In the genomic region with DNA sequence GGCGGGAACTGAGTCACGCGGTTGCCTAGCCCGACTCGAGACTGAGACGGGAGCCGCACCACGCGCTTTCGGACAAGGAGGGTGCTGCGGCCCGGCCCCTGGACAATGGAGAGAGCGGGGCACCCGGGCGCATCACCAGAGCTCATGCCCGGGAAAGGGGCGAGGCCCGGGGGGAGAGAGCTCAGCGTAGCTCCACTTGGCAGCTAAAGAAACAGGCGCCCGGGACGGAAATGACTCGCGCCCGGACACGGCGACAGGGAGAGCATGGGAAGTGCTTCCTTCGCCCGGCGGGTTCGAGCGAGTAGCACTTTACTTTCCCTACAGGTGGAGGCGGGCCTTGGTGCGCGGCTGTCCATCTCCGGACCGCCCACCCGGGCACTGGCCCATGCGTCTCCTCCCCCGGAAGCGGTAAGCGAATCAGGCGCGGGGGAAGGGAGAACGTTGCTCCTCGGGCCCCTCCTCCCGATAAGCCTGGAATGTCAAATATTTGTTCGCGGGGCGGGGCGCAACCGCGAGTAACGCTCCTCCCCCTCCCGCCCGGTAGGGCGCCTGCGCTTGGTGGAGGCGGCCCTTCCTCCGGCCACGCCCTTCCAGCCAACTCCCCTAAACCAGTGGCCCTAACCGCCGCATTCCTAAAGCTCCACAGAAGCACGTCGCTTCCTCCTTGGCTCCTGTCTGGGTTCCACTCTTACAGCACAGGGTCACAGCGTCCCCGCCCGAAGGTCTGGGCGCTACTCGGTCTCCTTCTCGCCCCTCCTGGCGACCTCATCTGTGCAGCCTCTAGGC, we compare ENCODE assay signal across 8 cellular contexts. TPM values are rescaled to one million over a fixed set of nuclear protein-coding genes. Genes with fewer than 3 reads are reported as not detected.
DNase-seq lines count a peak whose midpoint lies in the region; ATAC-seq and TF ChIP-seq lines count a peak whose summit lies in the region.

No MANE protein-coding gene starts in this region.

- CTCF ChIA-PET in HCT116 (lab: Charles Lee) = interaction anchor here (0.7 to 4.3 kb wide), 4 partner anchors 10 to 144 kb away, joined by 4 to 14 read pairs (median 4); partner anchors contain the start of gene SLC7A6
- CTCF ChIA-PET in SK-N-SH (lab: Yijun Ruan, JAX) = interaction anchor here (0.9 to 2.2 kb wide), 5 partner anchors 9 to 197 kb away, joined by 3 to 17 read pairs (median 5); no protein-coding TSS in a partner anchor

- intact Hi-C loops in HCT116 (cut with micrococcal nuclease) = loop anchor here (10.0 kb wide), 1 partner anchor 713 kb away; the partner anchor contains the start of gene RIPOR1

- peaks cover 3 to 8% of the 10 kb centered on the region in 2 experiments; a peak in 2 of 4 replicates for H3K36me3 ChIP-seq in HCT116 (ENCODE audit: control insufficient read depth in 1 of 2, insufficient read depth in 2 of 2, low read length in 2 of 2)
- no peaks in the 10 kb centered on the region for H3K36me3 ChIP-seq in SK-N-SH (replicated peaks in 1 of 2; ENCODE audit: control insufficient read depth in 1 of 2, insufficient read depth in 2 of 2, low read length in 1 of 2)

- H3K9me2 ChIP-seq in HCT116 (ENCODE audit: insufficient read depth) = no peaks in the 10 kb centered on the region
- no peaks in the 10 kb centered on the region for H3K9me2 ChIP-seq in SK-N-SH

- no peaks in the 10 kb centered on the region for H3K27me3 ChIP-seq in HCT116 (ENCODE audit: insufficient read depth, low read length)
- H3K27me3 ChIP-seq in SK-N-SH (ENCODE audit: insufficient read depth) = no peaks in the 10 kb centered on the region

- TF ChIP-seq RAD21 in HCT116 (IDR thresholded peaks at IDR 0.05; ENCODE audit: low read depth) (no peak), SK-N-SH (IDR thresholded peaks at IDR 0.05; ENCODE audit: low read length) (no peak)

- H3K27ac ChIP-seq in HCT116 (ENCODE audit: low read depth, low read length) (peak overlapping the region; percentile 86), SK-N-SH (ENCODE audit: low read depth in 2 of 2, low read length in 1 of 2) (peak overlapping the region; percentile 86 to 87)

- TF ChIP-seq CTCF in HCT116 (IDR thresholded peaks at IDR 0.05 in 2 of 3, conservative IDR thresholded peaks at IDR 0.05 in 1 of 3; ENCODE audit: borderline replicate concordance in 1 of 3, insufficient read depth in 1 of 3, low read depth in 2 of 3, low read length in 2 of 3) (no peak), SK-N-SH (IDR thresholded peaks at IDR 0.05) (no peak)

- H3K4me3 ChIP-seq in HCT116 (replicated peaks in 1 of 2; ENCODE audit: low read depth in 1 of 2, low read length in 2 of 2) (peak overlapping the region; percentile 56 to 88), SK-N-SH (ENCODE audit: low read depth in 2 of 2, low read length in 1 of 2) (peak overlapping the region; percentile 52 to 57)

- POLR2A ChIA-PET in HCT116 (lab: Charles Lee) = interaction anchor here (0.7 to 1.4 kb wide), 5 partner anchors 8 to 48 kb away, joined by 3 to 4 read pairs (median 3); partner anchors contain the start of gene PLA2G15
- POLR2A ChIA-PET in SK-N-SH (lab: Yijun Ruan, JAX) = interaction anchor here (1.4 to 1.5 kb wide), 4 partner anchors 9 to 152 kb away, joined by 3 to 5 read pairs (median 4); partner anchors contain the start of genes NFATC3 and SLC7A6

- H3K27ac Mint-ChIP-seq in activated naive CD4-positive, alpha-beta T cell treated with anti-CD3 and anti-CD28 coated beads, Interleukin-2, amount 50 U/mL, for 72 hours = peak overlapping the region; percentile 79 to 88

- H3K4me2 ChIP-seq in HCT116 (ENCODE audit: low read length) (peak overlapping the region; percentile 97), SK-N-SH (peak overlapping the region; percentile 83)

- peaks cover 29 to 47% of the 10 kb centered on the region in 2 experiments for H3K4me1 ChIP-seq in HCT116 (ENCODE audit: control insufficient read depth in 1 of 2, insufficient read depth in 2 of 2, low read length in 2 of 2)
- peaks cover 0 to 8% of the 10 kb centered on the region in 2 experiments; a peak in 1 of 4 replicates for H3K4me1 ChIP-seq in SK-N-SH (ENCODE audit: control insufficient read depth in 1 of 2, insufficient read depth in 2 of 2, low read depth in 1 of 2, low read length in 1 of 2)

- peak; percentile 16 to 49; a peak in 1 of 4 replicates for TF ChIP-seq EP300 in SK-N-SH (IDR thresholded peaks at IDR 0.05; ENCODE audit: borderline replicate concordance in 1 of 2, low read depth in 1 of 2, low read length in 1 of 2)

- ATAC-seq in HCT116 = peak; percentile 77
- peak; percentile 80 to 81 for ATAC-seq in activated naive CD4-positive, alpha-beta T cell treated with anti-CD3 and anti-CD28 coated beads, Interleukin-2, amount 50 U/mL, for 72 hours

- H4K20me1 ChIP-seq in HCT116 (ENCODE audit: insufficient read depth) (peaks cover 4% of the 10 kb centered on the region; the same call in 1 of the 2 replicates), SK-N-SH (ENCODE audit: insufficient read depth) (no peaks in the 10 kb centered on the region)

- no peak overlapping the region for H2AFZ ChIP-seq in HCT116 (ENCODE audit: low read depth, low read length, poor library complexity, severe bottlenecking)
- peak overlapping the region; percentile 88 for H2AFZ ChIP-seq in SK-N-SH (ENCODE audit: low read depth)

- no peaks in the 10 kb centered on the region for H3K36me3 Mint-ChIP-seq in activated naive CD4-positive, alpha-beta T cell treated with anti-CD3 and anti-CD28 coated beads, Interleukin-2, amount 50 U/mL, for 72 hours

- RAD21 ChIA-PET in HCT116 (lab: Charles Lee; ENCODE audit: low non-redundant PET in 1 of 2, low total read pairs in 2 of 2, uncharacterized antibody in 2 of 2, unreplicated experiment in 2 of 2) = no interaction called here

- peak overlapping the region; percentile 98 for H3K9ac ChIP-seq in HCT116 (ENCODE audit: low read length)
- H3K9ac ChIP-seq in SK-N-SH = peak overlapping the region; percentile 68

- peaks cover 3% of the 10 kb centered on the region for H3F3A ChIP-seq in SK-N-SH (replicated peaks; ENCODE audit: insufficient read depth)

- DNase-seq in GF-D8 (lab: John Stamatoyannopoulos, UW) = peak; percentile 94
- DNase-seq in HCT116 (ENCODE audit: low read depth, low spot score) = peak; percentile 96
- peak; percentile 93 for DNase-seq in NAMALWA (ENCODE audit: low spot score)
- peak; percentile 99 for DNase-seq in SK-N-SH
- DNase-seq in activated naive CD4-positive, alpha-beta T cell treated with anti-CD3 and anti-CD28 coated beads, Interleukin-2, amount 50 U/mL, for 72 hours (ENCODE audit: low spot score in 2 of 2) = peak; percentile 92 to 96
- DNase-seq in globus pallidus (ENCODE audit: low spot score) = peak; percentile 94
- DNase-seq in nucleus accumbens (lab: John Stamatoyannopoulos, UW) = peak in 55 of 56 donors; percentile 64 to 96 (median 90)
- peak; percentile 96 for DNase-seq in superior temporal gyrus (ENCODE audit: extremely low spot score)

- peak; percentile 94 for TF ChIP-seq POLR2A in HCT116 (IDR thresholded peaks at IDR 0.05; ENCODE audit: borderline replicate concordance, extremely low read depth, insufficient read depth, insufficient read length)

- no peaks in the 10 kb centered on the region for H3K9me3 Mint-ChIP-seq in activated naive CD4-positive, alpha-beta T cell treated with anti-CD3 and anti-CD28 coated beads, Interleukin-2, amount 50 U/mL, for 72 hours

- BruUV-seq in HCT116 (replicated peaks; lab: Mats Ljungman, UMichigan) = no TSS peak

- peaks cover 37% of the 10 kb centered on the region for H3K79me2 ChIP-seq in HCT116 (ENCODE audit: insufficient read depth, low read length)
- no peaks in the 10 kb centered on the region for H3K79me2 ChIP-seq in SK-N-SH (ENCODE audit: insufficient read depth)

- 2% methylated on average over 27 of the region's 72 CpGs for WGBS in SK-N-SH (ENCODE audit: low lambda C conversion rate)

- H3K9me3 ChIP-seq in HCT116 (ENCODE audit: control insufficient read depth in 1 of 2, insufficient read depth in 1 of 2, low read depth in 1 of 2, low read length in 2 of 2) (no peaks in the 10 kb centered on the region), SK-N-SH (no peaks in the 10 kb centered on the region)

TF ChIP-seq in SK-N-SH, 30 proteins besides CTCF, POLR2A, EP300 and RAD21 (continues in another document):
- peak; percentile 87 for TF ChIP-seq POLR2AphosphoS5 (IDR thresholded peaks at IDR 0.05; ENCODE audit: low read depth, low read length)
- TF ChIP-seq MAX (IDR thresholded peaks at IDR 0.05; ENCODE audit: low read depth) = peak; percentile 78
- TF ChIP-seq NFIC (IDR thresholded peaks at IDR 0.05; ENCODE audit: borderline replicate concordance) = 0 out of 2 replicates have a peak, but pooled peaks have one; percentile 22
- TF ChIP-seq, protein P1, sequence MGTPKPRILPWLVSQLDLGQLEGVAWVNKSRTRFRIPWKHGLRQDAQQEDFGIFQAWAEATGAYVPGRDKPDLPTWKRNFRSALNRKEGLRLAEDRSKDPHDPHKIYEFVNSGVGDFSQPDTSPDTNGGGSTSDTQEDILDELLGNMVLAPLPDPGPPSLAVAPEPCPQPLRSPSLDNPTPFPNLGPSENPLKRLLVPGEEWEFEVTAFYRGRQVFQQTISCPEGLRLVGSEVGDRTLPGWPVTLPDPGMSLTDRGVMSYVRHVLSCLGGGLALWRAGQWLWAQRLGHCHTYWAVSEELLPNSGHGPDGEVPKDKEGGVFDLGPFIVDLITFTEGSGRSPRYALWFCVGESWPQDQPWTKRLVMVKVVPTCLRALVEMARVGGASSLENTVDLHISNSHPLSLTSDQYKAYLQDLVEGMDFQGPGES (IDR thresholded peaks at IDR 0.05; ENCODE audit: low read depth, low read length) = no peak

RNA-seq across cellular contexts. Expression of gene ESRP2, which starts 1.5 kb away (rescaled TPM):
- 42.5 TPM for total RNA-seq in HCT116 (2021; ENCODE audit: unreplicated experiment)
- 28.7 and 30.5 TPM in 2 replicates for polyA plus RNA-seq in HCT116 (2012)
- polyA plus RNA-seq in SK-N-SH (2012; rRNA removed) = 0.07 and 0.39 TPM in 2 replicates
- polyA plus RNA-seq in SK-N-SH (2012; cell fraction: cytosol; rRNA removed) = 0.03 TPM in 2 replicates
- polyA plus RNA-seq in SK-N-SH (2012; cell fraction: nucleus; rRNA removed) = 0.46 and 0.50 TPM in 2 replicates
- total RNA-seq in activated naive CD4-positive, alpha-beta T cell treated with anti-CD3 and anti-CD28 coated beads, Interleukin-2, amount 50 U/mL, for 72 hours = under 1 TPM; 0.43 to 0.48 TPM

RNA-seq across cellular contexts. Expression of gene PLA2G15, which starts 7.7 kb away (rescaled TPM):
- total RNA-seq in HCT116 (2021; ENCODE audit: unreplicated experiment) = 7.5 TPM
- polyA plus RNA-seq in HCT116 (2012) = 7.7 and 8.0 TPM in 2 replicates
- 22.0 and 23.9 TPM in 2 replicates for polyA plus RNA-seq in SK-N-SH (2012; rRNA removed)
- 9.9 and 15.9 TPM in 2 replicates for polyA plus RNA-seq in SK-N-SH (2012; cell fraction: cytosol; rRNA removed)
- polyA plus RNA-seq in SK-N-SH (2012; cell fraction: nucleus; rRNA removed) = 26.9 and 27.4 TPM in 2 replicates
- total RNA-seq in activated naive CD4-positive, alpha-beta T cell treated with anti-CD3 and anti-CD28 coated beads, Interleukin-2, amount 50 U/mL, for 72 hours = 1 to 10 TPM; 9.7 to 9.8 TPM

RNA-seq across cellular contexts. Expression of gene SLC7A6, which starts 26.9 kb away (rescaled TPM):
- total RNA-seq in HCT116 (2021; ENCODE audit: unreplicated experiment) = 28.5 TPM
- polyA plus RNA-seq in HCT116 (2012) = 8.3 and 9.1 TPM in 2 replicates
- 19.0 and 37.3 TPM in 2 replicates for polyA plus RNA-seq in SK-N-SH (2012; rRNA removed)
- polyA plus RNA-seq in SK-N-SH (2012; cell fraction: cytosol; rRNA removed) = 12.8 and 13.7 TPM in 2 replicates
- polyA plus RNA-seq in SK-N-SH (2012; cell fraction: nucleus; rRNA removed) = 71.5 and 122 TPM in 2 replicates
- total RNA-seq in activated naive CD4-positive, alpha-beta T cell treated with anti-CD3 and anti-CD28 coated beads, Interleukin-2, amount 50 U/mL, for 72 hours = 10 to 100 TPM; 69.0 to 97.7 TPM

Comparison
In these comparisons a context has a peak if more than half of its experiments do, and no peak if none do; other contexts are left out.
1. Peak in every context shown above with its lines: DNase-seq, ATAC-seq, H3K4me3 ChIP-seq and H3K27ac ChIP-seq.
2. RNA of gene ESRP2, which starts 1.5 kb away (total RNA-seq): 42.5 TPM in HCT116 (single experiment); 0.43 to 0.48 TPM in activated naive CD4-positive, alpha-beta T cell treated with anti-CD3 and anti-CD28 coated beads, Interleukin-2, amount 50 U/mL, for 72 hours; every median in the first group is over 10 times any median in the second.